21 cellular contexts compared by ENCODE assay signal in genomic region chr6:116400376-116400775, GRCh38.
"Had no signal": no experiment of that assay in that cellular context is flagged by ENCODE, and none has a peak within 500 bp of the region (broad histone marks: within the 10 kb centered on the region; RNA-seq: fewer than 3 reads in every experiment).

No MANE protein-coding gene starts in this region.

- H3K36me3 Mint-ChIP-seq: natural killer cell treated with Interleukin-12 subunit alpha and Interleukin-12 subunit beta and Interleukin-15 and Interleukin-18, amount 100 ng/mL, for 72 hours had no signal

- DNase-seq: activated B cell treated with CpG ODN at 0.5 μM for 24 hours; activated CD4-positive, alpha-beta T cell treated with anti-CD3 and anti-CD28 coated beads for 48 hours; activated CD8-positive, alpha-beta memory T cell treated with anti-CD3 and anti-CD28 coated beads, Interleukin-2, amount 50 U/mL, for 48 hours; activated CD8-positive, alpha-beta T cell treated with anti-CD3 and anti-CD28 coated beads, Interleukin-2, amount 10 ng/mL, durations not matched to agents 7 days and 5 days; activated gamma-delta T cell treated with Interleukin-2 at 50 U/mL for 16 hours; activated T-cell treated with anti-CD3 and anti-CD28 coated beads, Interleukin-2, amount 50 U/mL, for 72 hours; anterior cingulate cortex; cerebellar nuclear complex; dermis blood vessel endothelial cell; hippocampal formation; left ventricle myocardium superior; mesendoderm; nucleus accumbens; stimulated activated CD4-positive, alpha-beta T cell treated with anti-CD3 and anti-CD28 coated beads, Interleukin-12 subunit alpha, Interleukin-12 subunit beta, amount 100 ng/mL, for 4 hours; stimulated activated CD4-positive, alpha-beta T cell treated with anti-CD3 and anti-CD28 coated beads, Interleukin-2, amount 100 ng/mL, for 24 hours; stomach had no signal

- H3K27ac Mint-ChIP-seq: activated B cell treated with CpG ODN at 0.5 μM for 24 hours; activated CD8-positive, alpha-beta T cell treated with anti-CD3 and anti-CD28 coated beads, Interleukin-2, amount 10 ng/mL, durations not matched to agents 7 days and 5 days; activated naive CD8-positive, alpha-beta T cell; activated T-cell treated with anti-CD3 and anti-CD28 coated beads, Interleukin-2, amount 50 U/mL, for 72 hours; natural killer cell treated with Interleukin-12 subunit alpha and Interleukin-12 subunit beta and Interleukin-15 and Interleukin-18, amount 100 ng/mL, for 72 hours had no signal

- H3K27me3 ChIP-seq: stomach had no signal

- H3K27ac ChIP-seq: epithelial cell of prostate, stomach had no signal

- H3K36me3 ChIP-seq: thoracic aorta had no signal

- H3K4me3 ChIP-seq: stomach had no signal

- H3K27me3 Mint-ChIP-seq: activated B cell treated with CpG ODN at 0.5 μM for 24 hours; activated naive CD8-positive, alpha-beta T cell had no signal

- H3K4me3 Mint-ChIP-seq: activated B cell treated with CpG ODN at 0.5 μM for 24 hours; activated CD8-positive, alpha-beta T cell treated with anti-CD3 and anti-CD28 coated beads, Interleukin-2, amount 10 ng/mL, durations not matched to agents 7 days and 5 days; activated naive CD8-positive, alpha-beta T cell; activated T-cell treated with anti-CD3 and anti-CD28 coated beads, Interleukin-2, amount 50 U/mL, for 72 hours; natural killer cell treated with Interleukin-12 subunit alpha and Interleukin-12 subunit beta and Interleukin-15 and Interleukin-18, amount 100 ng/mL, for 72 hours had no signal

- ATAC-seq: activated CD8-positive, alpha-beta T cell treated with anti-CD3 and anti-CD28 coated beads, Interleukin-2, amount 10 ng/mL, durations not matched to agents 7 days and 5 days; activated T-cell treated with anti-CD3 and anti-CD28 coated beads, Interleukin-2, amount 50 U/mL, for 72 hours; left ventricle myocardium superior; natural killer cell treated with Interleukin-12 subunit alpha and Interleukin-12 subunit beta and Interleukin-15 and Interleukin-18, amount 100 ng/mL, for 72 hours; sciatic nerve had no signal

- H3K9me3 Mint-ChIP-seq: activated B cell treated with CpG ODN at 0.5 μM for 24 hours; activated T-cell treated with anti-CD3 and anti-CD28 coated beads, Interleukin-2, amount 50 U/mL, for 72 hours; natural killer cell treated with Interleukin-12 subunit alpha and Interleukin-12 subunit beta and Interleukin-15 and Interleukin-18, amount 100 ng/mL, for 72 hours had no signal

- H3K9me3 ChIP-seq: stomach, thoracic aorta had no signal
